In genomic region chr11:110453684-110454354, GRCh38 we compare ENCODE assay signal across 12 cellular contexts. TPM values are rescaled to one million over a fixed set of nuclear protein-coding genes. Genes with fewer than 3 reads are reported as not detected.
A peak's percentile ranks its signal among the peaks of the same experiment; 100 is the strongest.
DNase-seq lines count a peak whose midpoint lies in the region; ATAC-seq and TF ChIP-seq lines count a peak whose summit lies in the region.
"Had no signal": no experiment of that assay in that cellular context is flagged by ENCODE, and none has a peak within 500 bp of the region (broad histone marks: within the 10 kb centered on the region; RNA-seq: fewer than 3 reads in every experiment).

No MANE protein-coding gene starts in this region.

- peak; percentile 66 to 68 for ATAC-seq in activated T-cell treated with anti-CD3 and anti-CD28 coated beads, Interleukin-2, amount 50 U/mL, for 72 hours (replicated peaks in 1 of 2)
- peak; percentile 89 for ATAC-seq in GM21786 (IDR thresholded peaks at IDR 0.05; ENCODE audit: unreplicated experiment)
- peak; percentile 85 for ATAC-seq in HG03354 (IDR thresholded peaks at IDR 0.05; ENCODE audit: poor library complexity, severe bottlenecking, unreplicated experiment)
- ATAC-seq in stimulated activated memory B cell treated with anti-CD40 and anti-IgM and Interleukin-4, amounts not matched to agents 10 μg/mL and 1 μg/mL and 100 μg/mL, for 72 hours: peak; percentile 66
- ATAC-seq: PC-3 had no signal

- peak overlapping the region; percentile 46 to 74 for H3K4me3 Mint-ChIP-seq in activated T-cell treated with anti-CD3 and anti-CD28 coated beads, Interleukin-2, amount 50 U/mL, for 72 hours
- H3K4me3 Mint-ChIP-seq in stimulated activated memory B cell treated with anti-CD40 and anti-IgM and Interleukin-4, amounts not matched to agents 10 μg/mL and 1 μg/mL and 100 μg/mL, for 72 hours: no peak overlapping the region
- H3K4me3 Mint-ChIP-seq: naive B cell had no signal

- DNase-seq in activated T-cell treated with anti-CD3 and anti-CD28 coated beads, Interleukin-2, amount 50 U/mL, for 72 hours: no peak
- DNase-seq in activated T-cell treated with anti-CD3 and anti-CD28 coated beads for 4 hours (no peak), C1 segment of cervical spinal cord (lab: John Stamatoyannopoulos, UW) (no peak), foreskin fibroblast (no peak), SHP77 (lab: John Stamatoyannopoulos, UW) (no peak)
- DNase-seq: GF-D8, naive B cell, NCI-H1417, PC-3 had no signal

- no peaks in the 10 kb centered on the region for H3K9me3 Mint-ChIP-seq in activated T-cell treated with anti-CD3 and anti-CD28 coated beads, Interleukin-2, amount 50 U/mL, for 72 hours
- H3K9me3 Mint-ChIP-seq in stimulated activated memory B cell treated with anti-CD40 and anti-IgM and Interleukin-4, amounts not matched to agents 10 μg/mL and 1 μg/mL and 100 μg/mL, for 72 hours: no peaks in the 10 kb centered on the region
- H3K9me3 Mint-ChIP-seq: naive B cell had no signal

- H3K36me3 Mint-ChIP-seq in activated T-cell treated with anti-CD3 and anti-CD28 coated beads, Interleukin-2, amount 50 U/mL, for 72 hours (ENCODE audit: insufficient read depth in 2 of 2): peaks cover 3 to 4% of the 10 kb centered on the region in 2 donors
- H3K36me3 Mint-ChIP-seq in stimulated activated memory B cell treated with anti-CD40 and anti-IgM and Interleukin-4, amounts not matched to agents 10 μg/mL and 1 μg/mL and 100 μg/mL, for 72 hours: peaks cover 17% of the 10 kb centered on the region

- no peak overlapping the region for H3K4me3 ChIP-seq in foreskin fibroblast (ENCODE audit: low read depth in 1 of 2, low read length in 2 of 2)

- TF ChIP-seq CTCF in foreskin fibroblast (IDR thresholded peaks at IDR 0.05; ENCODE audit: low read depth, low read length): no peak

- peak overlapping the region; percentile 50 for H3K27ac Mint-ChIP-seq in activated T-cell treated with anti-CD3 and anti-CD28 coated beads, Interleukin-2, amount 50 U/mL, for 72 hours
- no peak overlapping the region for H3K27ac Mint-ChIP-seq in stimulated activated memory B cell treated with anti-CD40 and anti-IgM and Interleukin-4, amounts not matched to agents 10 μg/mL and 1 μg/mL and 100 μg/mL, for 72 hours
- H3K27ac Mint-ChIP-seq: naive B cell had no signal

- no peaks in the 10 kb centered on the region for H3K27me3 Mint-ChIP-seq in activated T-cell treated with anti-CD3 and anti-CD28 coated beads, Interleukin-2, amount 50 U/mL, for 72 hours (ENCODE audit: low read depth)
- H3K27me3 Mint-ChIP-seq in stimulated activated memory B cell treated with anti-CD40 and anti-IgM and Interleukin-4, amounts not matched to agents 10 μg/mL and 1 μg/mL and 100 μg/mL, for 72 hours: no peaks in the 10 kb centered on the region
- H3K27me3 Mint-ChIP-seq: naive B cell had no signal

- H3K4me1 Mint-ChIP-seq in activated T-cell treated with anti-CD3 and anti-CD28 coated beads, Interleukin-2, amount 50 U/mL, for 72 hours (ENCODE audit: low read depth): peaks cover 52% of the 10 kb centered on the region
- peaks cover 39% of the 10 kb centered on the region for H3K4me1 Mint-ChIP-seq in stimulated activated memory B cell treated with anti-CD40 and anti-IgM and Interleukin-4, amounts not matched to agents 10 μg/mL and 1 μg/mL and 100 μg/mL, for 72 hours

RNA-seq across cellular contexts. Expression of gene FDX1, which starts 24.1 kb away (rescaled TPM):
- 1 to 10 TPM; 7.7 to 8.0 TPM for total RNA-seq in activated T-cell treated with anti-CD3 and anti-CD28 coated beads, Interleukin-2, amount 50 U/mL, for 72 hours
